ENCODE assay signal across 8 cellular contexts in the genomic region with DNA sequence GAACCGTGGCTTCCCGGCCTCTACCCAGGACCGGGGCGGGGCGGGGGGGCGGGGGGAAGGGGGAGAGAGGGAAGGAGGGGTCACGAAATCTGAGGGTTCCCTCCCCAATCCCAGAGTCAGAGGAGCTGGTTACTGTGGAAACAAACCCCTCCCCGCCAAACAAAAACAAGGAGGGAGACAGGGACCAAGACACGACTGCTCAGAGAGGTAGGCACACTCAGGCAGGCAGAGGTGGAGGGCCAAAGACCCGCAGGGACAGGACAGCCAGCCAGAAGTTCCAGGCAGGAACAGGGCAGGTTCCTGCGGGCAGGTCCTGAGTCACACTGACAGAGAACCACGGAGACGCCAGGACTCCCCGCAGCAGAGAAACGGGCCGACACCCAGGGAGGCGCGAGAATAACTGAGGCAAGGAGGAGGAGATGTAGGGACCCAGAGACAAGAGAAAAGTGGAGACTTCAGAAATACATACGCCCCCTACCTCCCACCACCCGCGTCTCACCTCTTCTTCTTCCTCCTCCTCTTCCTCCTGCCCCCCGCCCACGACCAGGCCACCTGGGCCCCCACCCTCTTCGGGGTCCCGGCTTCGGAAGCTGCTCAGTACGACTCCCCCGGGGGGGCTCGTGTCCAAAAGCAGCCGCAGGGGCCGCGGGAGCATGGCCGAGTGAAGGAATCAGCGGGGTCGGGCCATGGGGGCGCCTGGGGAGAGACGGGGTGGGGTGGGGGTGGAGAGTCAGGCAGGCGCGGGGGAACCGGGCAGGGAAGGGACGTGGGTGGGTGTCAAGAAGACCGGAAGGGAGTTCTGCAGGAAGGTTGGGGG. TPM values are rescaled to one million over a fixed set of nuclear protein-coding genes. Genes with fewer than 3 reads are reported as not detected.
DNase-seq lines count a peak whose midpoint lies in the region; ATAC-seq, FAIRE-seq and TF ChIP-seq lines count a peak whose summit lies in the region.

No MANE protein-coding gene starts in this region.

- H3K27ac ChIP-seq in iPS-20b (ENCODE audit: low read length) (no peak overlapping the region), skeletal muscle tissue (ENCODE audit: low read depth, low read length) (peak overlapping the region; percentile 97)

- H3K4me1 ChIP-seq in iPS-20b (ENCODE audit: insufficient read depth, low read length) (no peaks in the 10 kb centered on the region), skeletal muscle tissue (ENCODE audit: control insufficient read depth in 3 of 3, insufficient read depth in 3 of 3, low read length in 3 of 3) (peaks cover 16 to 25% (median 17%) of the 10 kb centered on the region in 3 donors)

- H3K36me3 ChIP-seq in bronchial epithelial cell (ENCODE audit: control insufficient read depth, insufficient read depth, low read length) (peaks cover 23% of the 10 kb centered on the region), iPS-20b (ENCODE audit: insufficient read depth, low read depth, low read length) (peaks cover 12% of the 10 kb centered on the region), skeletal muscle tissue (ENCODE audit: control insufficient read depth in 3 of 3, insufficient read depth in 3 of 3, low read length in 3 of 3) (peaks cover 29 to 36% (median 33%) of the 10 kb centered on the region in 3 donors)

- H3K9me3 ChIP-seq in iPS-20b (ENCODE audit: insufficient read depth, low read depth, low read length) (no peaks in the 10 kb centered on the region), skeletal muscle tissue (ENCODE audit: control insufficient read depth in 3 of 3, low read length in 3 of 3) (no peaks in the 10 kb centered on the region)

- TF ChIP-seq EP300 in Ishikawa (IDR thresholded peaks at IDR 0.05; ENCODE audit: borderline replicate concordance), result no peak

- H3K9me3 Mint-ChIP-seq in T-helper 2 cell treated with Interferon-gamma antibody and Interleukin-4, amounts not matched to agents 5 μg/mL and 100 μg/mL, for 36 hours, result no peaks in the 10 kb centered on the region

- H3K27me3 ChIP-seq in bronchial epithelial cell (ENCODE audit: control insufficient read depth, insufficient read depth, low read length) (no peaks in the 10 kb centered on the region), iPS-20b (ENCODE audit: insufficient read depth, low read length) (no peaks in the 10 kb centered on the region), skeletal muscle tissue (ENCODE audit: control insufficient read depth in 3 of 3, insufficient read depth in 3 of 3, low read length in 3 of 3) (no peaks in the 10 kb centered on the region)

- peaks cover 34% of the 10 kb centered on the region for H3K36me3 Mint-ChIP-seq in T-helper 2 cell treated with Interferon-gamma antibody and Interleukin-4, amounts not matched to agents 5 μg/mL and 100 μg/mL, for 36 hours (ENCODE audit: low read depth)

- H3K4me3 Mint-ChIP-seq in T-helper 2 cell treated with Interferon-gamma antibody and Interleukin-4, amounts not matched to agents 5 μg/mL and 100 μg/mL, for 36 hours, result peak overlapping the region; percentile 97

- H3K9ac ChIP-seq in iPS-20b (ENCODE audit: low read depth, low read length) (peak overlapping the region; percentile 92; the same call in 1 of the 2 replicates), skeletal muscle tissue (ENCODE audit: low read depth in 1 of 3, low read length in 3 of 3) (peak overlapping the region; percentile 75 to 98 (median 98))

- TF ChIP-seq RAD21 in Ishikawa (IDR thresholded peaks at IDR 0.05; ENCODE audit: low read depth), result no peak

- DNase-seq in NCI-H1105 treated with DMSO at 0.1 percent for 48 hours (lab: John Stamatoyannopoulos, UW), result peak; percentile 31
- no peak for DNase-seq in NCI-H1105 (lab: John Stamatoyannopoulos, UW)
- peak; percentile 61 for DNase-seq in T-helper 2 cell treated with Interferon-gamma antibody and Interleukin-4, amounts not matched to agents 5 μg/mL and 100 μg/mL, for 36 hours (ENCODE audit: low spot score)
- DNase-seq in bronchial epithelial cell (ENCODE audit: low read depth), result peak; percentile 93

- H3K4me3 ChIP-seq in bronchial epithelial cell (ENCODE audit: low read depth, low read length) (peak overlapping the region; percentile 90), iPS-20b (ENCODE audit: low read length) (peak overlapping the region; percentile 98), skeletal muscle tissue (ENCODE audit: low read length in 3 of 3) (peak overlapping the region; percentile 88 to 99 (median 98))

- H3K27me3 Mint-ChIP-seq in T-helper 2 cell treated with Interferon-gamma antibody and Interleukin-4, amounts not matched to agents 5 μg/mL and 100 μg/mL, for 36 hours (ENCODE audit: low read depth), result peaks cover 3% of the 10 kb centered on the region

- H3K27ac Mint-ChIP-seq in T-helper 2 cell treated with Interferon-gamma antibody and Interleukin-4, amounts not matched to agents 5 μg/mL and 100 μg/mL, for 36 hours, result peak overlapping the region; percentile 99

- H3K4me1 Mint-ChIP-seq in T-helper 2 cell treated with Interferon-gamma antibody and Interleukin-4, amounts not matched to agents 5 μg/mL and 100 μg/mL, for 36 hours (ENCODE audit: low read depth), result peaks cover 17% of the 10 kb centered on the region

- FAIRE-seq in bronchial epithelial cell (lab: Jason Lieb, UNC), result no peak

- no peak for TF ChIP-seq CTCF in bronchial epithelial cell (IDR thresholded peaks at IDR 0.05; ENCODE audit: insufficient read depth, low read length, severe bottlenecking)

- no peak for ATAC-seq in GM21619 (IDR thresholded peaks at IDR 0.05; ENCODE audit: unreplicated experiment)

TF ChIP-seq in Ishikawa, 13 proteins besides CTCF, POLR2A, EP300 and RAD21:
- TF ChIP-seq, protein P1, sequence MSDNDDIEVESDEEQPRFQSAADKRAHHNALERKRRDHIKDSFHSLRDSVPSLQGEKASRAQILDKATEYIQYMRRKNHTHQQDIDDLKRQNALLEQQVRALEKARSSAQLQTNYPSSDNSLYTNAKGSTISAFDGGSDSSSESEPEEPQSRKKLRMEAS (IDR thresholded peaks at IDR 0.05), result no peak; the same call in 1 of the 2 replicates
- TF ChIP-seq, protein P2, sequence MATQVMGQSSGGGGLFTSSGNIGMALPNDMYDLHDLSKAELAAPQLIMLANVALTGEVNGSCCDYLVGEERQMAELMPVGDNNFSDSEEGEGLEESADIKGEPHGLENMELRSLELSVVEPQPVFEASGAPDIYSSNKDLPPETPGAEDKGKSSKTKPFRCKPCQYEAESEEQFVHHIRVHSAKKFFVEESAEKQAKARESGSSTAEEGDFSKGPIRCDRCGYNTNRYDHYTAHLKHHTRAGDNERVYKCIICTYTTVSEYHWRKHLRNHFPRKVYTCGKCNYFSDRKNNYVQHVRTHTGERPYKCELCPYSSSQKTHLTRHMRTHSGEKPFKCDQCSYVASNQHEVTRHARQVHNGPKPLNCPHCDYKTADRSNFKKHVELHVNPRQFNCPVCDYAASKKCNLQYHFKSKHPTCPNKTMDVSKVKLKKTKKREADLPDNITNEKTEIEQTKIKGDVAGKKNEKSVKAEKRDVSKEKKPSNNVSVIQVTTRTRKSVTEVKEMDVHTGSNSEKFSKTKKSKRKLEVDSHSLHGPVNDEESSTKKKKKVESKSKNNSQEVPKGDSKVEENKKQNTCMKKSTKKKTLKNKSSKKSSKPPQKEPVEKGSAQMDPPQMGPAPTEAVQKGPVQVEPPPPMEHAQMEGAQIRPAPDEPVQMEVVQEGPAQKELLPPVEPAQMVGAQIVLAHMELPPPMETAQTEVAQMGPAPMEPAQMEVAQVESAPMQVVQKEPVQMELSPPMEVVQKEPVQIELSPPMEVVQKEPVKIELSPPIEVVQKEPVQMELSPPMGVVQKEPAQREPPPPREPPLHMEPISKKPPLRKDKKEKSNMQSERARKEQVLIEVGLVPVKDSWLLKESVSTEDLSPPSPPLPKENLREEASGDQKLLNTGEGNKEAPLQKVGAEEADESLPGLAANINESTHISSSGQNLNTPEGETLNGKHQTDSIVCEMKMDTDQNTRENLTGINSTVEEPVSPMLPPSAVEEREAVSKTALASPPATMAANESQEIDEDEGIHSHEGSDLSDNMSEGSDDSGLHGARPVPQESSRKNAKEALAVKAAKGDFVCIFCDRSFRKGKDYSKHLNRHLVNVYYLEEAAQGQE (IDR thresholded peaks at IDR 0.05; ENCODE audit: low read depth), result no peak
- TF ChIP-seq ZBTB7A (IDR thresholded peaks at IDR 0.05; ENCODE audit: low read depth) (peak; percentile 12; the same call in 1 of the 2 replicates), TAF1 (IDR thresholded peaks at IDR 0.05; ENCODE audit: low read depth) (0 out of 2 replicates have a peak, but pooled peaks have one; percentile 29)

RNA-seq across cellular contexts. Expression of a gene that starts 0.6 kb away (rescaled TPM):
- total RNA-seq in bronchial epithelial cell (22.6 and 27.7 TPM in 2 replicates), skeletal muscle tissue (18.3 TPM)

RNA-seq across cellular contexts. Expression of a gene that starts 8.8 kb away (rescaled TPM):
- total RNA-seq in bronchial epithelial cell, result 61.7 and 64.5 TPM in 2 replicates
- 27.1 TPM for total RNA-seq in skeletal muscle tissue

RNA-seq across cellular contexts. Expression of a gene that starts 9.1 kb away (rescaled TPM):
- total RNA-seq in bronchial epithelial cell (59.5 and 132 TPM in 2 replicates), skeletal muscle tissue (67.3 TPM)

RNA-seq across cellular contexts. Expression of a gene that starts 15.7 kb away (rescaled TPM):
- 11.6 and 24.3 TPM in 2 replicates for total RNA-seq in bronchial epithelial cell
- total RNA-seq in skeletal muscle tissue, result 16.7 TPM

RNA-seq across cellular contexts. Expression of a gene that starts 19.4 kb away (rescaled TPM):
- total RNA-seq in bronchial epithelial cell, result 13.2 and 20.1 TPM in 2 replicates
- 17.7 TPM for total RNA-seq in skeletal muscle tissue
